Comparison of ENCODE assay signal across 9 cellular contexts in the genomic region with DNA sequence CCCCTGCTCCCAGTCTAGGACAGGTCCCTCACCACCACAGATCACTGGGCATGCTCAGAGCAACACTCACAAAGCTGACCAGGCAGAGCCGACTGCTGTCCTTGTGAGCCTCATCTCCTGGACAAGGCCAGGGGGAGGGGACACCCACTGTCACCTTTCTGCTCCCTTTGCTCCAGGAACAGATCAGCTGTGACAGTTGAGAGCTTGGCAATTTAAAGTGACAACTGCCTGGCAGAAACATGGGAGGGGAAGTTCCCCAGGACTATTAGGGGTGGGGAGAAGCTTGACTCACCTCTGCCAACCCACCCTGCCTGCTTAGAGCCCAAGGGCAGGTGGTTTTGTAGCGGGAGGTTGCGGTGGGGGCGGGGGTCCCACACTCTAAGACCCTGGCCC.
DNase-seq lines count a peak whose midpoint lies in the region; ATAC-seq and TF ChIP-seq lines count a peak whose summit lies in the region.
"Had no signal": no experiment of that assay in that cellular context is flagged by ENCODE, and none has a peak within 500 bp of the region (broad histone marks: within the 10 kb centered on the region; RNA-seq: fewer than 3 reads in every experiment).

No MANE protein-coding gene starts in this region.

- TF ChIP-seq CTCF in psoas muscle (IDR thresholded peaks at IDR 0.05) (no peak), left lung (IDR thresholded peaks at IDR 0.05) (no peak), A673 (conservative IDR thresholded peaks at IDR 0.05; ENCODE audit: low read depth, low read length) (no peak)

- H3K27me3 ChIP-seq in HUES6 (ENCODE audit: control insufficient read depth, insufficient read depth, low read length) = peaks cover 3% of the 10 kb centered on the region; the same call in 1 of the 2 replicates
- H3K27me3 ChIP-seq in psoas muscle (ENCODE audit: insufficient read depth in 3 of 3, low read length in 2 of 3) = no peaks in the 10 kb centered on the region
- H3K27me3 ChIP-seq in left lung = peaks cover 0 to 5% of the 10 kb centered on the region in 2 donors
- peaks cover 60% of the 10 kb centered on the region for H3K27me3 ChIP-seq in A673 (replicated peaks; ENCODE audit: insufficient read depth, low read depth, low read length, poor library complexity)

- H3K27ac ChIP-seq in HUES6 (ENCODE audit: low read depth, low read length) (no peak overlapping the region), psoas muscle (peak overlapping the region; percentile 83), left lung (no peak overlapping the region), A673 (ENCODE audit: low read depth, low read length, poor library complexity, severe bottlenecking) (no peak overlapping the region)

- no peaks in the 10 kb centered on the region for H3K27me3 Mint-ChIP-seq in activated CD4-positive, alpha-beta memory T cell treated with anti-CD3 and anti-CD28 coated beads for 36 hours

- H3K4me1 ChIP-seq in HUES6 (ENCODE audit: control insufficient read depth, insufficient read depth, low read length) = peaks cover 26% of the 10 kb centered on the region
- H3K4me1 ChIP-seq in psoas muscle = peaks cover 20% of the 10 kb centered on the region
- H3K4me1 ChIP-seq in left lung = peaks cover 0 to 70% of the 10 kb centered on the region in 2 donors
- no peaks in the 10 kb centered on the region for H3K4me1 ChIP-seq in A673 (ENCODE audit: insufficient read depth, low read length, poor library complexity, severe bottlenecking)

- CTCF ChIA-PET in activated CD4-positive, alpha-beta memory T cell treated with anti-CD3 and anti-CD28 coated beads for 36 hours (lab: Charles Lee) = interaction anchor here (0.8 to 4.3 kb wide), 3 partner anchors 10 to 18 kb away, joined by 3 to 51 read pairs (median 3); no protein-coding TSS in a partner anchor
- CTCF ChIA-PET in A673 (lab: Charles Lee) = no interaction called here

- peak; percentile 53 for ATAC-seq in left ventricle myocardium superior
- peak in 3 of 4 donors; percentile 27 to 49 (median 27) for ATAC-seq in psoas muscle
- no peak for ATAC-seq in left lung
- ATAC-seq in HG03135 (IDR thresholded peaks at IDR 0.05; ENCODE audit: unreplicated experiment) = no peak

- H3K9ac ChIP-seq in HUES6 (ENCODE audit: low read length) = no peak overlapping the region

- peaks cover 58% of the 10 kb centered on the region for H3K4me1 Mint-ChIP-seq in activated CD4-positive, alpha-beta memory T cell treated with anti-CD3 and anti-CD28 coated beads for 36 hours (ENCODE audit: low read depth)

- no peaks in the 10 kb centered on the region for H3K9me3 ChIP-seq in HUES6 (ENCODE audit: control insufficient read depth, insufficient read depth, low read depth, low read length)
- H3K9me3 ChIP-seq in psoas muscle = no peaks in the 10 kb centered on the region
- H3K9me3 ChIP-seq in left lung = no peaks in the 10 kb centered on the region
- no peaks in the 10 kb centered on the region for H3K9me3 ChIP-seq in A673 (ENCODE audit: low read depth, low read length, poor library complexity, severe bottlenecking)

- H3K4me3 ChIP-seq in HUES6 (ENCODE audit: low read depth, low read length) (peak overlapping the region; percentile 70), psoas muscle (peak overlapping the region; percentile 72), left lung (no peak overlapping the region), A673 (ENCODE audit: low read depth, low read length, poor library complexity, severe bottlenecking) (no peak overlapping the region)

- peak overlapping the region; percentile 48 for H3K4me3 Mint-ChIP-seq in activated CD4-positive, alpha-beta memory T cell treated with anti-CD3 and anti-CD28 coated beads for 36 hours

- no TSS peak for BruUV-seq in A673 (replicated peaks; lab: Mats Ljungman, UMichigan)

- H3K9me3 Mint-ChIP-seq in activated CD4-positive, alpha-beta memory T cell treated with anti-CD3 and anti-CD28 coated beads for 36 hours = no peaks in the 10 kb centered on the region

- no peak overlapping the region for H3K27ac Mint-ChIP-seq in activated CD4-positive, alpha-beta memory T cell treated with anti-CD3 and anti-CD28 coated beads for 36 hours

- WGBS in psoas muscle, 3 donors = 51 to 52% (median 51%) methylated on average over 4 of the region's 4 CpGs

- intact Hi-C loops in activated CD4-positive, alpha-beta memory T cell treated with anti-CD3 and anti-CD28 coated beads for 36 hours (cut with micrococcal nuclease) = no loop called here
- intact Hi-C loops in left ventricle myocardium superior (cut with micrococcal nuclease) = no loop called here
- intact Hi-C loops in psoas muscle (cut with DNase I) = no loop called here
- intact Hi-C loops in left lung (cut with DNase I) = no loop called here
- intact Hi-C loops in A673 (cut with micrococcal nuclease; ENCODE audit: unreplicated experiment) = no loop called here

- POLR2A ChIA-PET in activated CD4-positive, alpha-beta memory T cell treated with anti-CD3 and anti-CD28 coated beads for 36 hours (lab: Charles Lee) = no interaction called here
- POLR2A ChIA-PET in A673 (lab: Charles Lee; ENCODE audit: low non-redundant PET) = no interaction called here

- H3K36me3 Mint-ChIP-seq in activated CD4-positive, alpha-beta memory T cell treated with anti-CD3 and anti-CD28 coated beads for 36 hours = peaks cover 4% of the 10 kb centered on the region

- H3K36me3 ChIP-seq in HUES6 (ENCODE audit: control insufficient read depth, insufficient read depth, low read length) = no peaks in the 10 kb centered on the region
- H3K36me3 ChIP-seq in psoas muscle (ENCODE audit: insufficient read depth in 1 of 2, low read depth in 1 of 2) = no peaks in the 10 kb centered on the region
- peaks cover 0 to 7% of the 10 kb centered on the region in 2 donors for H3K36me3 ChIP-seq in left lung
- no peaks in the 10 kb centered on the region for H3K36me3 ChIP-seq in A673 (ENCODE audit: insufficient read depth, low read length, poor library complexity, severe bottlenecking)

- no peak for DNase-seq in activated CD4-positive, alpha-beta memory T cell treated with anti-CD3 and anti-CD28 coated beads for 36 hours
- DNase-seq in left ventricle myocardium superior = peak; percentile 75
- peak in 1 of 2 donors; percentile 56 for DNase-seq in psoas muscle
- no peak for DNase-seq in left lung
- DNase-seq in A673 (ENCODE audit: low spot score) = no peak
- DNase-seq: activated CD4-positive, CD25-positive, alpha-beta regulatory T cell treated with anti-CD3 and anti-CD28 coated beads, Interleukin-2, amount 50 U/mL, for 72 hours; NCI-H1694 had no signal

Comparison
In these comparisons a context has a peak if more than half of its experiments do, and no peak if none do; other contexts are left out.
1. H3K4me3 ChIP-seq: peak in HUES6 (single experiment) and psoas muscle (single experiment); none in left lung (0 of 2) and A673 (single experiment).
2. ATAC-seq: peak in left ventricle myocardium superior (single experiment) and psoas muscle (3 of 4); none in left lung (single experiment) and HG03135 (single experiment).